Comparison of ENCODE assay signal across 25 cellular contexts in the genomic region with DNA sequence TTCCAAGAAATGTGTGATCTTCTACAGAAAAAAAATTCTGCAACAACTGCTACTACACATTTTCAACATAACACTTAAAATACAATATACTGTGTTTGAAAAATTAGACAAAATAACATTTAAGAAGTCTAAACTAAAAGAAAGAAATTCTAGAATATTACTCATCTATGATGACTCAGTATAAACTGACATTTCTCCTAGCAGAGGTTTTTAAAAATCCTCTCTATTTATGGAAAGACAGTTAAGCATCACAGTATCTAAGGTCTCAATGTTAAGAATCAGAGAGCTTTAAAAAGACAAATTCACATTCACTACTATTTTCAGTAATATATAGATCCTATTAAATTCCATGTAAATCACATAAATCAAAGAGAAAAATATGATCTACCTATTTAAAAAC.
DNase-seq lines count a peak whose midpoint lies in the region; ATAC-seq, FAIRE-seq and TF ChIP-seq lines count a peak whose summit lies in the region.
"Had no signal": no experiment of that assay in that cellular context is flagged by ENCODE, and none has a peak within 500 bp of the region (broad histone marks: within the 10 kb centered on the region; RNA-seq: fewer than 3 reads in every experiment).

No MANE protein-coding gene starts in this region.

- no peak overlapping the region for H2AFZ ChIP-seq in astrocyte (ENCODE audit: low read depth, low read length)

- TF ChIP-seq CTCF in astrocyte (IDR thresholded peaks at IDR 0.05; ENCODE audit: insufficient read depth, low read depth, low read length) = no peak
- no peak for TF ChIP-seq CTCF in fibroblast of the aortic adventitia (IDR thresholded peaks at IDR 0.05; ENCODE audit: insufficient read depth, low read length)
- TF ChIP-seq CTCF in gastroesophageal sphincter (IDR thresholded peaks at IDR 0.05) = no peak
- TF ChIP-seq CTCF in tibial artery (IDR thresholded peaks at IDR 0.05) = no peak
- TF ChIP-seq CTCF in prostate gland (IDR thresholded peaks at IDR 0.05) = no peak

- FAIRE-seq in astrocyte (lab: Jason Lieb, UNC) = peak; percentile 45
- FAIRE-seq: GM12892, GM19239 had no signal

- H3K4me3 Mint-ChIP-seq in astrocyte (ENCODE audit: unreplicated experiment) = no peak overlapping the region
- H3K4me3 Mint-ChIP-seq: activated T-cell treated with anti-CD3 and anti-CD28 coated beads, Interleukin-2, amount 50 U/mL, for 72 hours; B cell; T-helper 17 cell had no signal

- H3K9me3 ChIP-seq in astrocyte (ENCODE audit: insufficient read depth, low read depth, low read length) (peaks cover 4% of the 10 kb centered on the region), skeletal muscle satellite cell (replicated peaks; ENCODE audit: low read length) (peaks cover 6% of the 10 kb centered on the region), gastroesophageal sphincter (peaks cover 0 to 16% (median 0%) of the 10 kb centered on the region in 3 donors), tibial artery (peaks cover 0 to 14% (median 5%) of the 10 kb centered on the region in 3 donors), prostate gland (no peaks in the 10 kb centered on the region)
- H3K9me3 ChIP-seq: mucosa of descending colon, neutrophil, Peyer's patch had no signal

- H3K27ac Mint-ChIP-seq in astrocyte (ENCODE audit: unreplicated experiment) = peak overlapping the region; percentile 47
- H3K27ac Mint-ChIP-seq: activated T-cell treated with anti-CD3 and anti-CD28 coated beads, Interleukin-2, amount 50 U/mL, for 72 hours; B cell; T-helper 17 cell had no signal

- H3K27me3 ChIP-seq in astrocyte (ENCODE audit: insufficient read depth, low read length) (no peaks in the 10 kb centered on the region), skeletal muscle satellite cell (ENCODE audit: control insufficient read depth, insufficient read depth, low read length) (no peaks in the 10 kb centered on the region), gastroesophageal sphincter (no peaks in the 10 kb centered on the region), tibial artery (no peaks in the 10 kb centered on the region), prostate gland (replicated peaks; ENCODE audit: insufficient read depth) (no peaks in the 10 kb centered on the region)
- H3K27me3 ChIP-seq: heart right ventricle, neutrophil, Peyer's patch, stomach had no signal

- peaks cover 12% of the 10 kb centered on the region for H3K79me2 ChIP-seq in astrocyte (ENCODE audit: insufficient read depth, low read length)

- peaks cover 13% of the 10 kb centered on the region for H3K4me1 ChIP-seq in astrocyte (ENCODE audit: insufficient read depth, low read length)
- peaks cover 20% of the 10 kb centered on the region for H3K4me1 ChIP-seq in skeletal muscle satellite cell (ENCODE audit: control insufficient read depth, insufficient read depth, low read length)
- peaks cover 0 to 17% (median 0%) of the 10 kb centered on the region in 3 donors for H3K4me1 ChIP-seq in gastroesophageal sphincter
- H3K4me1 ChIP-seq in tibial artery = no peaks in the 10 kb centered on the region
- H3K4me1 ChIP-seq in prostate gland (replicated peaks) = no peaks in the 10 kb centered on the region
- H3K4me1 ChIP-seq: heart right ventricle, Peyer's patch, stomach had no signal

- H3K4me1 Mint-ChIP-seq in astrocyte (ENCODE audit: low read depth, unreplicated experiment) = peaks cover 5% of the 10 kb centered on the region
- H3K4me1 Mint-ChIP-seq: B cell, T-helper 17 cell had no signal

- TF ChIP-seq POLR2A in gastroesophageal sphincter (IDR thresholded peaks at IDR 0.05) = no peak
- TF ChIP-seq POLR2A in prostate gland (IDR thresholded peaks at IDR 0.05) = no peak

- peaks cover 12% of the 10 kb centered on the region for H3K36me3 Mint-ChIP-seq in astrocyte (ENCODE audit: low read depth, unreplicated experiment)

- H3K27ac ChIP-seq in astrocyte (ENCODE audit: low read depth, low read length) = peak overlapping the region; percentile 8
- H3K27ac ChIP-seq in gastroesophageal sphincter = no peak overlapping the region
- no peak overlapping the region for H3K27ac ChIP-seq in tibial artery
- H3K27ac ChIP-seq in prostate gland = no peak overlapping the region
- H3K27ac ChIP-seq: heart right ventricle, neutrophil, Peyer's patch, stomach had no signal

- no peaks in the 10 kb centered on the region for H4K20me1 ChIP-seq in astrocyte (ENCODE audit: insufficient read depth, low read length)

- DNase-seq in HCEC 1CT (peak; percentile 33), astrocyte (ENCODE audit: low read depth) (peak; percentile 30), fibroblast of the aortic adventitia (ENCODE audit: low read depth) (peak; percentile 24), NCI-H1417 (lab: John Stamatoyannopoulos, UW) (no peak), tibial artery (no peak), prostate gland (ENCODE audit: low spot score) (no peak)
- DNase-seq: activated CD4-positive, alpha-beta T cell treated with anti-CD3 and anti-CD28 coated beads for 4 hours; activated naive CD4-positive, alpha-beta T cell treated with anti-CD3 and anti-CD28 coated beads, Interleukin-2, amount 50 U/mL, for 16 hours; activated T-cell treated with anti-CD3 and anti-CD28 coated beads, Interleukin-2, amount 50 U/mL, for 72 hours; DMS53; heart right ventricle; mucosa of descending colon; NCI-H510A; Peyer's patch; retina; stimulated activated CD4-positive, alpha-beta T cell treated with anti-CD3 and anti-CD28 coated beads, Interleukin-12 subunit alpha, Interleukin-12 subunit beta, amount 100 ng/mL, for 4 hours; stomach; T-helper 17 cell; trophoblast cell had no signal

- TF ChIP-seq EP300 in gastroesophageal sphincter (IDR thresholded peaks at IDR 0.05) = no peak

- H3K36me3 ChIP-seq in astrocyte (ENCODE audit: insufficient read depth, low read length) = no peaks in the 10 kb centered on the region
- peaks cover 42% of the 10 kb centered on the region for H3K36me3 ChIP-seq in skeletal muscle satellite cell (ENCODE audit: insufficient read depth, low read length)
- peaks cover 0 to 13% of the 10 kb centered on the region in 2 donors for H3K36me3 ChIP-seq in gastroesophageal sphincter
- H3K36me3 ChIP-seq in tibial artery = no peaks in the 10 kb centered on the region
- H3K36me3 ChIP-seq in prostate gland = no peaks in the 10 kb centered on the region
- H3K36me3 ChIP-seq: heart right ventricle, neutrophil, Peyer's patch had no signal

- no peak for ATAC-seq in gastroesophageal sphincter
- ATAC-seq: activated T-cell treated with anti-CD3 and anti-CD28 coated beads, Interleukin-2, amount 50 U/mL, for 72 hours; heart right ventricle; mucosa of descending colon; T-helper 17 cell had no signal

- peaks cover 19% of the 10 kb centered on the region for H3K9me3 Mint-ChIP-seq in astrocyte (ENCODE audit: unreplicated experiment)

- intact Hi-C loops in tibial artery (cut with DNase I; ENCODE audit: low total_unique reads) = no loop called here
- intact Hi-C loops in prostate gland (cut with DNase I) = no loop called here

- H3K4me2 ChIP-seq in astrocyte (ENCODE audit: low read length) = no peak overlapping the region
- H3K4me2 ChIP-seq in skeletal muscle satellite cell (ENCODE audit: low read length) = peak overlapping the region; percentile 57

- no peaks in the 10 kb centered on the region for H3K27me3 Mint-ChIP-seq in astrocyte (ENCODE audit: low read depth, unreplicated experiment)
- H3K27me3 Mint-ChIP-seq: B cell had no signal

- H3K9ac ChIP-seq in astrocyte (ENCODE audit: low read length) (no peak overlapping the region), skeletal muscle satellite cell (ENCODE audit: low read depth, low read length) (peak overlapping the region; percentile 62)

- H3K4me3 ChIP-seq in astrocyte (ENCODE audit: insufficient read depth, low read depth, low read length) (no peak overlapping the region), fibroblast of the aortic adventitia (ENCODE audit: low read depth, low read length) (no peak overlapping the region), skeletal muscle satellite cell (ENCODE audit: low read length) (no peak overlapping the region), gastroesophageal sphincter (no peak overlapping the region), tibial artery (no peak overlapping the region), prostate gland (no peak overlapping the region)
- H3K4me3 ChIP-seq: heart right ventricle, mucosa of descending colon, Peyer's patch, stomach had no signal

Comparison
In these comparisons a context has a peak if more than half of its experiments do, and no peak if none do; other contexts are left out.
1. DNase-seq: peak in HCEC 1CT (single experiment), astrocyte (single experiment) and fibroblast of the aortic adventitia (single experiment); none in NCI-H1417 (0 of 3), tibial artery (0 of 2) and prostate gland (single experiment).